1 cellular context compared by ENCODE assay signal in genomic region chr22:19915287-19915954, GRCh38.
TF ChIP-seq lines count a peak whose summit lies in the region.

No MANE protein-coding gene starts in this region.

TF ChIP-seq in SK-N-SH, 30 proteins besides CTCF, POLR2A, EP300 and RAD21:
- TF ChIP-seq ELF1 (IDR thresholded peaks at IDR 0.05): no peak
- TF ChIP-seq USF1 (IDR thresholded peaks at IDR 0.05; ENCODE audit: borderline replicate concordance, low read depth): no peak
- TF ChIP-seq TAF1 (IDR thresholded peaks at IDR 0.05; ENCODE audit: borderline replicate concordance, low read depth, low read length): no peak
- no peak for TF ChIP-seq RFX5 (IDR thresholded peaks at IDR 0.05; ENCODE audit: low read length)
- TF ChIP-seq MXI1 (IDR thresholded peaks at IDR 0.05; ENCODE audit: low read depth, low read length): no peak
- TF ChIP-seq TCF12 (IDR thresholded peaks at IDR 0.05): no peak
- TF ChIP-seq MAX (IDR thresholded peaks at IDR 0.05; ENCODE audit: low read depth): no peak
- TF ChIP-seq FOXJ3 (CRISPR knock-in tag; IDR thresholded peaks at IDR 0.05): no peak
- no peak for TF ChIP-seq SIN3A (IDR thresholded peaks at IDR 0.05; ENCODE audit: borderline replicate concordance, low read depth, low read length)
- no peak for TF ChIP-seq NRF1 (IDR thresholded peaks at IDR 0.05; ENCODE audit: low read depth, low read length)
